ENCODE assay signal across 27 cellular contexts in genomic region chr4:7620814-7621176, GRCh38.
"Had no signal": no experiment of that assay in that cellular context is flagged by ENCODE, and none has a peak within 500 bp of the region (broad histone marks: within the 10 kb centered on the region; RNA-seq: fewer than 3 reads in every experiment).

No MANE protein-coding gene starts in this region.

- H3K27ac Mint-ChIP-seq: activated CD4-positive, alpha-beta memory T cell treated with anti-CD3 and anti-CD28 coated beads for 36 hours; activated CD4-positive, alpha-beta T cell treated with anti-CD3 and anti-CD28 coated beads, Interleukin-2, amount 10 ng/mL, durations not matched to agents 7 days and 5 days; activated naive CD4-positive, alpha-beta T cell treated with anti-CD3 and anti-CD28 coated beads for 36 hours; activated naive CD8-positive, alpha-beta T cell had no signal

- H3K9ac ChIP-seq: KMS-11, SK-N-SH had no signal

- H3K27ac ChIP-seq: brain microvascular endothelial cell, cardiac muscle cell, KMS-11, Peyer's patch, RWPE1, SJCRH30, VCaP had no signal

- H3K27me3 Mint-ChIP-seq: activated CD4-positive, alpha-beta T cell treated with anti-CD3 and anti-CD28 coated beads, Interleukin-2, amount 10 ng/mL, durations not matched to agents 7 days and 5 days had no signal

- H3K9me3 Mint-ChIP-seq: activated CD4-positive, alpha-beta memory T cell treated with anti-CD3 and anti-CD28 coated beads for 36 hours; activated CD4-positive, alpha-beta T cell treated with anti-CD3 and anti-CD28 coated beads, Interleukin-2, amount 10 ng/mL, durations not matched to agents 7 days and 5 days; activated naive CD4-positive, alpha-beta T cell treated with anti-CD3 and anti-CD28 coated beads for 36 hours; activated T-cell treated with anti-CD3 and anti-CD28 coated beads, Interleukin-2, amount 50 U/mL, for 4 hours had no signal

- H3K9me3 ChIP-seq: MG63, Peyer's patch, SJCRH30, SK-N-SH had no signal

- H3K4me3 Mint-ChIP-seq: activated CD4-positive, alpha-beta memory T cell treated with anti-CD3 and anti-CD28 coated beads for 36 hours; activated CD4-positive, alpha-beta T cell treated with anti-CD3 and anti-CD28 coated beads, Interleukin-2, amount 10 ng/mL, durations not matched to agents 7 days and 5 days; activated naive CD4-positive, alpha-beta T cell treated with anti-CD3 and anti-CD28 coated beads for 36 hours; activated naive CD8-positive, alpha-beta T cell; activated T-cell treated with anti-CD3 and anti-CD28 coated beads, Interleukin-2, amount 50 U/mL, for 4 hours had no signal

- H3K4me2 ChIP-seq: KMS-11, SK-N-SH had no signal

- ATAC-seq: activated T-cell treated with anti-CD3 and anti-CD28 coated beads, Interleukin-2, amount 50 U/mL, for 4 hours had no signal

- H3K4me1 ChIP-seq: Peyer's patch, SJCRH30 had no signal

- H3K27me3 ChIP-seq: brain microvascular endothelial cell, MG63, Peyer's patch, SJCRH30 had no signal

- DNase-seq: activated CD4-positive, alpha-beta memory T cell treated with anti-CD3 and anti-CD28 coated beads for 36 hours; activated CD4-positive, alpha-beta T cell treated with anti-CD3 and anti-CD28 coated beads, Interleukin-2, amount 10 ng/mL, durations not matched to agents 7 days and 5 days; activated CD4-positive, CD25-positive, alpha-beta regulatory T cell; activated CD8-positive, alpha-beta memory T cell treated with anti-CD3 and anti-CD28 coated beads for 24 hours; activated gamma-delta T cell; activated naive CD4-positive, alpha-beta T cell treated with anti-CD3 and anti-CD28 coated beads for 36 hours; activated T-cell treated with anti-CD3 and anti-CD28 coated beads, Interleukin-2, amount 50 U/mL, for 4 hours; brain microvascular endothelial cell; MG63; MV-4-11; NCI-H1092 treated with DMSO at 0.1 percent for 48 hours; NCI-H1417 treated with DMSO at 0.1 percent for 48 hours; NCI-H1694; NCI-H2029; NCI-H510A treated with DMSO at 0.1 percent for 48 hours; NCI-H69; NK-92 treated with Interleukin-12 subunit alpha and Interleukin-12 subunit beta, amount 100 ng/mL, for 24 hours; Peyer's patch; Right ventricle myocardium superior; SJCRH30; SK-N-SH; T-helper 1 cell had no signal

- H3K36me3 ChIP-seq: brain microvascular endothelial cell, cardiac muscle cell, MG63, Peyer's patch, SJCRH30 had no signal

- H3K4me1 Mint-ChIP-seq: activated CD4-positive, alpha-beta T cell treated with anti-CD3 and anti-CD28 coated beads, Interleukin-2, amount 10 ng/mL, durations not matched to agents 7 days and 5 days had no signal

- H3K4me3 ChIP-seq: cardiac muscle cell, MG63, Peyer's patch, SJCRH30 had no signal

- H3K36me3 Mint-ChIP-seq: activated CD4-positive, alpha-beta memory T cell treated with anti-CD3 and anti-CD28 coated beads for 36 hours; activated naive CD8-positive, alpha-beta T cell had no signal
